Comparison of ENCODE assay signal across 8 cellular contexts in the genomic region with DNA sequence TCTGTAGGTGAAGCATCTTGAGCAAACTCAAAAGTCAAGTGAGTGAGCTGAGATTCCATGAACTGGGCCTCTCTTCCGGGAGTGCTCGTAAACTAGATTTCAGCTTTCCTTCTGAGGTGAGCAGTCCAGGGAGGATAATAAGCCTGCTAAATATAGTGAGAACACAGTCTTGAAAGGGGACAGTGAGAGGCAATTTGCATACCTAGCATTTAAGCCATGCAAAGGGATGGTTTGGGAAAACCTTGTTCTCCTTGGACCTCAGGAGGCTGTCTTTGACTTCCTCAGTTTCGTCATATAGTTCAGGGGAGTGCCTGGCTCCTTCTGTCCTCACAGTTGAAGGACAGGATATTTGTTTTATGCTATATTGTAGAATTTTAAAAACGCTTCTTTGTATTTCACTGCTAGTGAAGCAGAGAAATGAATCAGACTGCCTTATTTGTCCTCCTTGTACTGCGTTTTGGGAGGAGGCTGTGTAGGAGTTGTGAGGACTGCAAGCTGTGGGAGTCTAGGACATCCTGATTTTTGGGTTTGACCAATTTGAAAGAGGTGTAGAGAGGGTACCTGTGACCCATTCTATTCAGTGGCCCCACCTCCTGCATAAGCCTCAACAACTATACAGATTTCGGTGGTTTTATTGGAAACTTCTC. TPM values are rescaled to one million over a fixed set of nuclear protein-coding genes. Genes with fewer than 3 reads are reported as not detected.
A peak's percentile ranks its signal among the peaks of the same experiment; 100 is the strongest.
DNase-seq lines count a peak whose midpoint lies in the region; ATAC-seq lines count a peak whose summit lies in the region.

No MANE protein-coding gene starts in this region.

- in situ Hi-C loops in KBM-7 (cut with MboI; ENCODE audit: low pct_unique_long_range_greater_than_20kb, low sequenced_read_pairs) = no loop called here

- peaks cover 45 to 100% (median 85%) of the 10 kb centered on the region in 4 donors for H3K4me1 Mint-ChIP-seq in CD4-positive, CD25-positive, alpha-beta regulatory T cell

- intact Hi-C loops in right cardiac atrium (cut with DNase I) = no loop called here

- peaks cover 12% of the 10 kb centered on the region for H3K36me3 Mint-ChIP-seq in CD4-positive, CD25-positive, alpha-beta regulatory T cell
- peaks cover 0 to 4% of the 10 kb centered on the region in 2 donors for H3K36me3 Mint-ChIP-seq in activated naive CD4-positive, alpha-beta T cell treated with anti-CD3 and anti-CD28 coated beads, Interleukin-2, amount 50 U/mL, for 72 hours

- H3K9me3 ChIP-seq in CD4-positive, CD25-positive, alpha-beta regulatory T cell (ENCODE audit: control insufficient read depth in 2 of 2, low read length in 2 of 2) = no peaks in the 10 kb centered on the region
- H3K9me3 ChIP-seq in mucosa of stomach (ENCODE audit: control insufficient read depth, low read length) (no peaks in the 10 kb centered on the region), right cardiac atrium (ENCODE audit: control insufficient read depth, low read length) (no peaks in the 10 kb centered on the region)

- peak overlapping the region; percentile 71 for H3K4me3 ChIP-seq in CD4-positive, CD25-positive, alpha-beta regulatory T cell (ENCODE audit: low read depth, low read length)
- H3K4me3 ChIP-seq in mucosa of stomach (ENCODE audit: low read length) = no peak overlapping the region
- no peak overlapping the region for H3K4me3 ChIP-seq in right cardiac atrium (ENCODE audit: low read length)

- 88% methylated on average over 6 of the region's 6 CpGs for WGBS in right cardiac atrium

- peak overlapping the region; percentile 85 to 99 (median 93) for H3K27ac Mint-ChIP-seq in CD4-positive, CD25-positive, alpha-beta regulatory T cell
- H3K27ac Mint-ChIP-seq in activated naive CD4-positive, alpha-beta T cell treated with anti-CD3 and anti-CD28 coated beads, Interleukin-2, amount 50 U/mL, for 72 hours = peak overlapping the region; percentile 97 to 98

- H3K9me3 Mint-ChIP-seq in CD4-positive, CD25-positive, alpha-beta regulatory T cell = no peaks in the 10 kb centered on the region
- no peaks in the 10 kb centered on the region for H3K9me3 Mint-ChIP-seq in activated naive CD4-positive, alpha-beta T cell treated with anti-CD3 and anti-CD28 coated beads, Interleukin-2, amount 50 U/mL, for 72 hours

- peak overlapping the region; percentile 67 to 99 (median 87) for H3K4me3 Mint-ChIP-seq in CD4-positive, CD25-positive, alpha-beta regulatory T cell

- H3K27me3 Mint-ChIP-seq in CD4-positive, CD25-positive, alpha-beta regulatory T cell = no peaks in the 10 kb centered on the region

- peak overlapping the region; percentile 2 for H3K9ac ChIP-seq in mucosa of stomach (ENCODE audit: low read length)

- ATAC-seq in CD4-positive, CD25-positive, alpha-beta regulatory T cell (ENCODE audit: low read depth in 2 of 2) = no peak
- peak; percentile 0 for ATAC-seq in HG02610 (IDR thresholded peaks at IDR 0.05; ENCODE audit: unreplicated experiment)
- no peak for ATAC-seq in activated naive CD4-positive, alpha-beta T cell treated with anti-CD3 and anti-CD28 coated beads, Interleukin-2, amount 50 U/mL, for 72 hours
- no peak for ATAC-seq in right cardiac atrium
- no peak for ATAC-seq in left lobe of liver

- no peaks in the 10 kb centered on the region for H3K27me3 ChIP-seq in CD4-positive, CD25-positive, alpha-beta regulatory T cell (ENCODE audit: control insufficient read depth, insufficient read depth, low read length)
- H3K27me3 ChIP-seq in mucosa of stomach (ENCODE audit: control insufficient read depth, insufficient read depth, low read length) = no peaks in the 10 kb centered on the region
- no peaks in the 10 kb centered on the region for H3K27me3 ChIP-seq in right cardiac atrium (ENCODE audit: control insufficient read depth, insufficient read depth)

- no peak for DNase-seq in CD4-positive, CD25-positive, alpha-beta regulatory T cell
- DNase-seq in activated naive CD4-positive, alpha-beta T cell treated with anti-CD3 and anti-CD28 coated beads, Interleukin-2, amount 50 U/mL, for 72 hours (ENCODE audit: low spot score in 2 of 2) = no peak
- DNase-seq in right cardiac atrium (no peak), DMS 273 (lab: John Stamatoyannopoulos, UW; ENCODE audit: unreplicated experiment) (no peak), left lobe of liver (ENCODE audit: low spot score) (no peak), KBM-7 (no peak)

- H3K27ac ChIP-seq in CD4-positive, CD25-positive, alpha-beta regulatory T cell (ENCODE audit: insufficient read depth, low read length, poor library complexity, severe bottlenecking) = peak overlapping the region; percentile 81
- H3K27ac ChIP-seq in right cardiac atrium (ENCODE audit: low read length) = no peak overlapping the region

- peaks cover 98% of the 10 kb centered on the region for H3K4me1 ChIP-seq in CD4-positive, CD25-positive, alpha-beta regulatory T cell (ENCODE audit: control insufficient read depth, insufficient read depth, low read length, poor library complexity, severe bottlenecking)
- H3K4me1 ChIP-seq in mucosa of stomach (ENCODE audit: control insufficient read depth, insufficient read depth, low read length) = peaks cover 73% of the 10 kb centered on the region
- peaks cover 2% of the 10 kb centered on the region for H3K4me1 ChIP-seq in right cardiac atrium (ENCODE audit: control insufficient read depth, insufficient read depth, low read length)

- H3K36me3 ChIP-seq in CD4-positive, CD25-positive, alpha-beta regulatory T cell (ENCODE audit: control insufficient read depth, insufficient read depth, low read length) = no peaks in the 10 kb centered on the region
- H3K36me3 ChIP-seq in mucosa of stomach (ENCODE audit: control insufficient read depth, insufficient read depth, low read length) = no peaks in the 10 kb centered on the region

RNA-seq across cellular contexts. Expression of a gene that starts 11.7 kb away (rescaled TPM):
- 441 TPM for total RNA-seq in CD4-positive, CD25-positive, alpha-beta regulatory T cell
- polyA plus RNA-seq in CD4-positive, CD25-positive, alpha-beta regulatory T cell = 100 to 1,000 TPM; 143 to 169 (median 162) TPM
- total RNA-seq in activated naive CD4-positive, alpha-beta T cell treated with anti-CD3 and anti-CD28 coated beads, Interleukin-2, amount 50 U/mL, for 72 hours = 100 to 1,000 TPM in 1 of 2 donors, 10 to 100 TPM in 1; 90.4 to 139 TPM
- total RNA-seq in right cardiac atrium = 1 to 10 TPM; 3.7 to 9.2 (median 5.4) TPM
- polyA plus RNA-seq in right cardiac atrium = 0.57 TPM
- 133 TPM for total RNA-seq in left lobe of liver

Comparison
In these comparisons a context has a peak if more than half of its experiments do, and no peak if none do; other contexts are left out.
1. RNA of a gene that starts 11.7 kb away (total RNA-seq): 441 TPM in CD4-positive, CD25-positive, alpha-beta regulatory T cell (single experiment), 90.4 to 139 TPM in activated naive CD4-positive, alpha-beta T cell treated with anti-CD3 and anti-CD28 coated beads, Interleukin-2, amount 50 U/mL, for 72 hours and 133 TPM in left lobe of liver (single experiment); 3.7 to 9.2 TPM in right cardiac atrium; every median in the first group is over 4 times any median in the second.